ENCODE assay signal across 8 cellular contexts in genomic region chr19:41957838-41958366, GRCh38. TPM values are rescaled to one million over a fixed set of nuclear protein-coding genes. Genes with fewer than 3 reads are reported as not detected.
DNase-seq lines count a peak whose midpoint lies in the region; ATAC-seq and TF ChIP-seq lines count a peak whose summit lies in the region.

No MANE protein-coding gene starts in this region.

- BruUV-seq in A673 (replicated peaks; lab: Mats Ljungman, UMichigan) = TSS peak; percentile 53

- no peaks in the 10 kb centered on the region for H3K9me3 Mint-ChIP-seq in chondrocyte (ENCODE audit: low read depth)

- H3K27me3 Mint-ChIP-seq in chondrocyte (ENCODE audit: low read depth) = no peaks in the 10 kb centered on the region

- CTCF ChIA-PET in A673 (lab: Charles Lee) = interaction anchor here (0.6 to 3.0 kb wide), 2 partner anchors 154 to 165 kb away, joined by 5 to 11 read pairs; no protein-coding TSS in a partner anchor

- H3K9ac ChIP-seq in skeletal muscle tissue (ENCODE audit: low read depth in 1 of 3, low read length in 3 of 3) = peak overlapping the region in 2 of 3 donors; percentile 82 to 85

- peaks cover 6% of the 10 kb centered on the region for H3K36me3 Mint-ChIP-seq in chondrocyte (ENCODE audit: low read depth)

- POLR2A ChIA-PET in A673 (lab: Charles Lee; ENCODE audit: low non-redundant PET) = interaction anchor here (0.9 kb wide), 1 partner anchor 110 kb away, joined by 3 read pairs; no protein-coding TSS in a partner anchor

- DNase-seq in A673 (ENCODE audit: low spot score) (peak; percentile 86), NB4 (ENCODE audit: low read depth) (peak; percentile 66), SKM-1 treated with dmso at 0.1 percent for 144 hours (lab: John Stamatoyannopoulos, UW; ENCODE audit: unreplicated experiment) (peak; percentile 39), chondrocyte (ENCODE audit: low spot score) (no peak), islet precursor cell (peak; percentile 94)

- H3K27ac Mint-ChIP-seq in chondrocyte (ENCODE audit: unreplicated experiment) = peak overlapping the region; percentile 98

- TF ChIP-seq POLR2A in NB4 (IDR thresholded peaks at IDR 0.05; ENCODE audit: extremely low read depth, insufficient read length) = no peak

- peak overlapping the region; percentile 79 for H3K4me3 Mint-ChIP-seq in chondrocyte (ENCODE audit: unreplicated experiment)

- H3K27me3 ChIP-seq in A673 (replicated peaks; ENCODE audit: insufficient read depth, low read depth, low read length, poor library complexity) = no peaks in the 10 kb centered on the region
- no peaks in the 10 kb centered on the region for H3K27me3 ChIP-seq in skeletal muscle tissue (ENCODE audit: control insufficient read depth in 3 of 3, insufficient read depth in 3 of 3, low read length in 3 of 3)

- H3K4me1 ChIP-seq in A673 (ENCODE audit: insufficient read depth, low read length, poor library complexity, severe bottlenecking) = peaks cover 7% of the 10 kb centered on the region
- H3K4me1 ChIP-seq in skeletal muscle tissue (ENCODE audit: control insufficient read depth in 3 of 3, insufficient read depth in 3 of 3, low read length in 3 of 3) = peaks cover 16 to 20% (median 17%) of the 10 kb centered on the region in 3 donors

- H3K4me3 ChIP-seq in A673 (ENCODE audit: low read depth, low read length, poor library complexity, severe bottlenecking) = peak overlapping the region; percentile 84
- peak overlapping the region; percentile 76; the same call in 1 of the 2 replicates for H3K4me3 ChIP-seq in GM08714 (ENCODE audit: low read length)
- no peak overlapping the region for H3K4me3 ChIP-seq in NB4 (ENCODE audit: low read depth, low read length)
- peak overlapping the region; percentile 82 to 92 (median 90) for H3K4me3 ChIP-seq in skeletal muscle tissue (ENCODE audit: low read length in 3 of 3)

- ATAC-seq in GM19467 (IDR thresholded peaks at IDR 0.05; ENCODE audit: unreplicated experiment) = no peak

- TF ChIP-seq CTCF in A673 (conservative IDR thresholded peaks at IDR 0.05; ENCODE audit: low read depth, low read length) (peak; percentile 74), NB4 (IDR thresholded peaks at IDR 0.05; ENCODE audit: low read depth, low read length) (peak; percentile 57), chondrocyte (IDR thresholded peaks at IDR 0.05) (peak; percentile 88)

- peaks cover 3% of the 10 kb centered on the region for H3K36me3 ChIP-seq in A673 (ENCODE audit: insufficient read depth, low read length, poor library complexity, severe bottlenecking)
- peaks cover 5 to 14% (median 11%) of the 10 kb centered on the region in 3 donors for H3K36me3 ChIP-seq in skeletal muscle tissue (ENCODE audit: control insufficient read depth in 3 of 3, insufficient read depth in 3 of 3, low read length in 3 of 3)

- H3K4me1 Mint-ChIP-seq in chondrocyte (ENCODE audit: low read depth) = peaks cover 21% of the 10 kb centered on the region

- H3K27ac ChIP-seq in A673 (ENCODE audit: low read depth, low read length, poor library complexity, severe bottlenecking) (peak overlapping the region; percentile 41), skeletal muscle tissue (ENCODE audit: low read depth, low read length) (peak overlapping the region; percentile 62)

- H3K9me3 ChIP-seq in A673 (ENCODE audit: low read depth, low read length, poor library complexity, severe bottlenecking) = no peaks in the 10 kb centered on the region
- no peaks in the 10 kb centered on the region for H3K9me3 ChIP-seq in skeletal muscle tissue (ENCODE audit: control insufficient read depth in 3 of 3, low read length in 3 of 3)

- intact Hi-C loops in A673 (cut with micrococcal nuclease; ENCODE audit: unreplicated experiment) = loop anchor here (2.0 to 10.0 kb wide), 2 partner anchors 75 to 163 kb away; partner anchors contain the start of gene CEACAM3

RNA-seq across cellular contexts. Expression of gene RABAC1, which starts 1.2 kb away (rescaled TPM):
- 114 and 124 TPM in 2 replicates for total RNA-seq in A673 (2021)
- 282 to 302 TPM (median 295 TPM) in 3 replicates for total RNA-seq in chondrocyte
- 85.1 TPM for total RNA-seq in skeletal muscle tissue

RNA-seq across cellular contexts. Expression of gene ERFL, which starts 29.7 kb away (rescaled TPM):
- total RNA-seq in A673 (2021) (0.95 and 1.2 TPM in 2 replicates), chondrocyte (0.27 to 0.44 TPM (median 0.35 TPM) in 3 replicates), skeletal muscle tissue (not detected)

RNA-seq across cellular contexts. Expression of gene ATP1A3, which starts 36.1 kb away (rescaled TPM):
- total RNA-seq in A673 (2021) (8.5 and 9.0 TPM in 2 replicates), chondrocyte (0.10 to 0.85 TPM (median 0.64 TPM) in 3 replicates), skeletal muscle tissue (not detected)
